ENCODE assay signal across 1 cellular context in genomic region chr1:198449281-198449680, GRCh38.
TF ChIP-seq lines count a peak whose summit lies in the region.

No MANE protein-coding gene starts in this region.

TF ChIP-seq in HCT116, 20 proteins besides CTCF, POLR2A, EP300 and RAD21 (continued from another document):
- TF ChIP-seq REST (IDR thresholded peaks at IDR 0.05; ENCODE audit: low read depth) (no peak), JUND (IDR thresholded peaks at IDR 0.05) (no peak)
